8 cellular contexts compared by ENCODE assay signal in genomic region chr1:161158316-161159016, GRCh38. TPM values are rescaled to one million over a fixed set of nuclear protein-coding genes. Genes with fewer than 3 reads are reported as not detected.
DNase-seq lines count a peak whose midpoint lies in the region; ATAC-seq and TF ChIP-seq lines count a peak whose summit lies in the region.

No MANE protein-coding gene starts in this region.

- H3K27me3 Mint-ChIP-seq in activated T-cell treated with anti-CD3 and anti-CD28 coated beads, Interleukin-2, amount 50 U/mL, for 4 hours (ENCODE audit: low read depth) = no peaks in the 10 kb centered on the region
- H3K27me3 Mint-ChIP-seq in activated naive CD8-positive, alpha-beta T cell treated with anti-CD3 and anti-CD28 coated beads, Interleukin-2, amount 10 ng/mL, durations not matched to agents 7 days and 5 days = no peaks in the 10 kb centered on the region

- H3K4me1 Mint-ChIP-seq in activated T-cell treated with anti-CD3 and anti-CD28 coated beads, Interleukin-2, amount 50 U/mL, for 4 hours (ENCODE audit: low read depth) = peaks cover 54% of the 10 kb centered on the region
- H3K4me1 Mint-ChIP-seq in activated naive CD8-positive, alpha-beta T cell treated with anti-CD3 and anti-CD28 coated beads, Interleukin-2, amount 10 ng/mL, durations not matched to agents 7 days and 5 days = peaks cover 33% of the 10 kb centered on the region

- ATAC-seq in activated T-cell treated with anti-CD3 and anti-CD28 coated beads, Interleukin-2, amount 50 U/mL, for 4 hours = no peak
- no peak for ATAC-seq in activated naive CD8-positive, alpha-beta T cell treated with anti-CD3 and anti-CD28 coated beads, Interleukin-2, amount 10 ng/mL, durations not matched to agents 7 days and 5 days (ENCODE audit: low read depth)

- no peak for TF ChIP-seq EP300 in tibial nerve (IDR thresholded peaks at IDR 0.05)

- no peaks in the 10 kb centered on the region for H3K27me3 ChIP-seq in layer of hippocampus (ENCODE audit: control insufficient read depth, insufficient read depth, low read length)
- no peaks in the 10 kb centered on the region for H3K27me3 ChIP-seq in tibial nerve

- H3K27ac ChIP-seq in layer of hippocampus (ENCODE audit: low read depth, low read length) (peak overlapping the region; percentile 92), tibial nerve (peak overlapping the region; percentile 71 to 95 (median 88))

- H3K36me3 ChIP-seq in tibial nerve = peaks cover 0 to 47% (median 0%) of the 10 kb centered on the region in 3 donors

- peak overlapping the region; percentile 93 for H3K27ac Mint-ChIP-seq in activated naive CD8-positive, alpha-beta T cell treated with anti-CD3 and anti-CD28 coated beads, Interleukin-2, amount 10 ng/mL, durations not matched to agents 7 days and 5 days

- peaks cover 19% of the 10 kb centered on the region for H3K36me3 Mint-ChIP-seq in activated T-cell treated with anti-CD3 and anti-CD28 coated beads, Interleukin-2, amount 50 U/mL, for 4 hours (ENCODE audit: insufficient read depth)
- H3K36me3 Mint-ChIP-seq in activated naive CD8-positive, alpha-beta T cell treated with anti-CD3 and anti-CD28 coated beads, Interleukin-2, amount 10 ng/mL, durations not matched to agents 7 days and 5 days = peaks cover 22% of the 10 kb centered on the region

- POLR2A ChIA-PET in activated naive CD8-positive, alpha-beta T cell treated with anti-CD3 and anti-CD28 coated beads, Interleukin-2, amount 10 ng/mL, durations not matched to agents 7 days and 5 days (lab: Charles Lee) = interaction anchor here (0.7 kb wide), 1 partner anchor 458 kb away, joined by 3 read pairs; no protein-coding TSS in a partner anchor

- peak overlapping the region in 3 of 4 donors; percentile 73 to 93 (median 89) for H3K4me3 ChIP-seq in tibial nerve

- no peak for DNase-seq in activated T-cell treated with anti-CD3 and anti-CD28 coated beads, Interleukin-2, amount 50 U/mL, for 4 hours
- DNase-seq in activated T-cell treated with anti-CD3 and anti-CD28 coated beads, Interleukin-2, amount 50 U/mL, for 48 hours = no peak
- DNase-seq in activated naive CD8-positive, alpha-beta T cell treated with anti-CD3 and anti-CD28 coated beads, Interleukin-2, amount 10 ng/mL, durations not matched to agents 7 days and 5 days = no peak
- DNase-seq in tibial nerve (ENCODE audit: low spot score in 2 of 2) (no peak), GM19238 (ENCODE audit: insufficient read length, low spot score) (no peak), SKM-1 treated with dmso at 0.1 percent for 144 hours (lab: John Stamatoyannopoulos, UW; ENCODE audit: unreplicated experiment) (no peak), NCI-H446 treated with DMSO at 0.1 percent for 48 hours (lab: John Stamatoyannopoulos, UW) (no peak)

- peaks cover 0 to 52% (median 24%) of the 10 kb centered on the region in 4 donors for H3K4me1 ChIP-seq in tibial nerve

- 75 to 77% methylated on average over 9 of the region's 9 CpGs for WGBS in tibial nerve, 2 donors

- TF ChIP-seq POLR2A in tibial nerve (IDR thresholded peaks at IDR 0.05) = no peak

- no peaks in the 10 kb centered on the region for H3K9me3 ChIP-seq in tibial nerve

- TF ChIP-seq CTCF in tibial nerve (IDR thresholded peaks at IDR 0.05) = no peak

- peak overlapping the region; percentile 88 for H3K4me3 Mint-ChIP-seq in activated T-cell treated with anti-CD3 and anti-CD28 coated beads, Interleukin-2, amount 50 U/mL, for 4 hours
- H3K4me3 Mint-ChIP-seq in activated naive CD8-positive, alpha-beta T cell treated with anti-CD3 and anti-CD28 coated beads, Interleukin-2, amount 10 ng/mL, durations not matched to agents 7 days and 5 days = peak overlapping the region; percentile 94

- no peaks in the 10 kb centered on the region for H3K9me3 Mint-ChIP-seq in activated T-cell treated with anti-CD3 and anti-CD28 coated beads, Interleukin-2, amount 50 U/mL, for 4 hours
- H3K9me3 Mint-ChIP-seq in activated naive CD8-positive, alpha-beta T cell treated with anti-CD3 and anti-CD28 coated beads, Interleukin-2, amount 10 ng/mL, durations not matched to agents 7 days and 5 days = no peaks in the 10 kb centered on the region

RNA-seq across cellular contexts. Expression of gene USP21, which starts 0.8 kb away (rescaled TPM):
- 10 to 100 TPM; 25.0 to 28.3 (median 27.4) TPM for total RNA-seq in activated T-cell treated with anti-CD3 and anti-CD28 coated beads, Interleukin-2, amount 50 U/mL, for 4 hours
- total RNA-seq in activated naive CD8-positive, alpha-beta T cell treated with anti-CD3 and anti-CD28 coated beads, Interleukin-2, amount 10 ng/mL, durations not matched to agents 7 days and 5 days = 10 to 100 TPM; 40.7 to 46.8 TPM
- 10 to 100 TPM; 12.9 to 53.1 (median 20.6) TPM for total RNA-seq in tibial nerve

RNA-seq across cellular contexts. Expression of gene UFC1, which starts 4.7 kb away (rescaled TPM):
- 10 to 100 TPM; 87.5 to 98.8 (median 92.8) TPM for total RNA-seq in activated T-cell treated with anti-CD3 and anti-CD28 coated beads, Interleukin-2, amount 50 U/mL, for 4 hours
- total RNA-seq in activated naive CD8-positive, alpha-beta T cell treated with anti-CD3 and anti-CD28 coated beads, Interleukin-2, amount 10 ng/mL, durations not matched to agents 7 days and 5 days = 10 to 100 TPM; 95.9 to 98.1 TPM
- total RNA-seq in tibial nerve = 10 to 100 TPM; 34.1 to 51.5 (median 37.6) TPM

RNA-seq across cellular contexts. Expression of gene PPOX, which starts 7.8 kb away (rescaled TPM):
- total RNA-seq in activated T-cell treated with anti-CD3 and anti-CD28 coated beads, Interleukin-2, amount 50 U/mL, for 4 hours = 10 to 100 TPM; 10.0 to 13.8 (median 12.8) TPM
- 10 to 100 TPM; 47.0 to 53.0 TPM for total RNA-seq in activated naive CD8-positive, alpha-beta T cell treated with anti-CD3 and anti-CD28 coated beads, Interleukin-2, amount 10 ng/mL, durations not matched to agents 7 days and 5 days
- total RNA-seq in tibial nerve = 10 to 100 TPM; 25.6 to 39.3 (median 26.5) TPM

RNA-seq across cellular contexts. Expression of gene B4GALT3, which starts 18.8 kb away (rescaled TPM):
- 10 to 100 TPM; 73.9 to 76.3 (median 75.9) TPM for total RNA-seq in activated T-cell treated with anti-CD3 and anti-CD28 coated beads, Interleukin-2, amount 50 U/mL, for 4 hours
- 10 to 100 TPM; 54.5 to 54.8 TPM for total RNA-seq in activated naive CD8-positive, alpha-beta T cell treated with anti-CD3 and anti-CD28 coated beads, Interleukin-2, amount 10 ng/mL, durations not matched to agents 7 days and 5 days
- 10 to 100 TPM; 18.8 to 41.4 (median 24.3) TPM for total RNA-seq in tibial nerve

RNA-seq across cellular contexts. Expression of gene DEDD, which starts 26.0 kb away (rescaled TPM):
- total RNA-seq in activated T-cell treated with anti-CD3 and anti-CD28 coated beads, Interleukin-2, amount 50 U/mL, for 4 hours = 10 to 100 TPM; 50.7 to 56.7 (median 51.2) TPM
- 10 to 100 TPM; 39.8 to 40.3 TPM for total RNA-seq in activated naive CD8-positive, alpha-beta T cell treated with anti-CD3 and anti-CD28 coated beads, Interleukin-2, amount 10 ng/mL, durations not matched to agents 7 days and 5 days
- total RNA-seq in tibial nerve = 10 to 100 TPM; 20.1 to 48.8 (median 27.0) TPM
